In the genomic region with DNA sequence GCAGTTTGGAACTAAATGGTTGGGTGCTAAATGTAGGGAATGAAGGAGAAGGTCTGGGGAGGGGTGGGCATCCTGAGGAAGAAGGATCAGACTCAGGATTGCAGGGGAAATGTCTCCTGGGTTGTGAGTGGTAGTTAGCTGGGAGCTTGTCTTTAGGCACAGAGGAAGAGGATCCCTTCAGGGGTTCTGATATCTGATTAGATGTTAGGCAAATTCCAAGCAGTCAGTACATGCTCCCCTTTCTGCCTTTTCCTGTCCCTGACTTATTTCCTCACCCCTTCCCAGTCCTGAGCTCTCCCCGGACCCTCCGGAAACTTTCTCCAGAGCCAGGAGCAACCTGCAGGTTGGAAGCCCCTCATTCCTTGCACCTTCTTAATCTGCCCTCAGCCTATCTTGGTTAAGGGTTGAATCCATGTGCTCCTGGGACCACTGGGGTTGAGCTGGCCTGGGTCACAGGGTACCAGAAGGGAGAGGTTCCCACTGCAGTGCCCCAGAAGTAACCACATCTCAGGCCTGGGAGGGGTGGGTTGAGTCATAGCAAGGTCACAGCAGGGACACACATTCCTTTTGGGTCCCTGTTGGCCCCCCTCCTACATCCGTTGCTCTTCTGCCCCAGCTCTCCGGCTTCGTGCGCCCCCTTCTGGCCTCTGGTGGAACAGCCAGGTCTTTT, we compare ENCODE assay signal across 1 cellular context.
TF ChIP-seq lines count a peak whose summit lies in the region.

No MANE protein-coding gene starts in this region.

TF ChIP-seq in IMR-90, 13 proteins besides CTCF, POLR2A, EP300 and RAD21:
- TF ChIP-seq, protein P1, sequence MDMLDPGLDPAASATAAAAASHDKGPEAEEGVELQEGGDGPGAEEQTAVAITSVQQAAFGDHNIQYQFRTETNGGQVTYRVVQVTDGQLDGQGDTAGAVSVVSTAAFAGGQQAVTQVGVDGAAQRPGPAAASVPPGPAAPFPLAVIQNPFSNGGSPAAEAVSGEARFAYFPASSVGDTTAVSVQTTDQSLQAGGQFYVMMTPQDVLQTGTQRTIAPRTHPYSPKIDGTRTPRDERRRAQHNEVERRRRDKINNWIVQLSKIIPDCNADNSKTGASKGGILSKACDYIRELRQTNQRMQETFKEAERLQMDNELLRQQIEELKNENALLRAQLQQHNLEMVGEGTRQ (IDR thresholded peaks at IDR 0.05; ENCODE audit: low read depth, low read length), result no peak
- TF ChIP-seq MAZ (IDR thresholded peaks at IDR 0.05; ENCODE audit: borderline replicate concordance, low read depth, low read length), result peak; percentile 95
- TF ChIP-seq SMC3 (IDR thresholded peaks at IDR 0.05; ENCODE audit: low read depth, low read length), result peak; percentile 95
- TF ChIP-seq FOS (IDR thresholded peaks at IDR 0.05; ENCODE audit: low read depth, low read length), result peak; percentile 80
- TF ChIP-seq, protein P2, sequence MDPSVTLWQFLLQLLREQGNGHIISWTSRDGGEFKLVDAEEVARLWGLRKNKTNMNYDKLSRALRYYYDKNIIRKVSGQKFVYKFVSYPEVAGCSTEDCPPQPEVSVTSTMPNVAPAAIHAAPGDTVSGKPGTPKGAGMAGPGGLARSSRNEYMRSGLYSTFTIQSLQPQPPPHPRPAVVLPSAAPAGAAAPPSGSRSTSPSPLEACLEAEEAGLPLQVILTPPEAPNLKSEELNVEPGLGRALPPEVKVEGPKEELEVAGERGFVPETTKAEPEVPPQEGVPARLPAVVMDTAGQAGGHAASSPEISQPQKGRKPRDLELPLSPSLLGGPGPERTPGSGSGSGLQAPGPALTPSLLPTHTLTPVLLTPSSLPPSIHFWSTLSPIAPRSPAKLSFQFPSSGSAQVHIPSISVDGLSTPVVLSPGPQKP (IDR thresholded peaks at IDR 0.05; ENCODE audit: borderline replicate concordance, low read depth, low read length), result no peak
- TF ChIP-seq RCOR1 (IDR thresholded peaks at IDR 0.05; ENCODE audit: insufficient replicate concordance, low read length), result peak; percentile 72
- no peak for TF ChIP-seq RFX5 (IDR thresholded peaks at IDR 0.05; ENCODE audit: low read depth, low read length)
- TF ChIP-seq CEBPB (IDR thresholded peaks at IDR 0.05; ENCODE audit: low read depth, low read length), result peak; percentile 36; the same call in 1 of the 2 replicates
